In the genomic region with DNA sequence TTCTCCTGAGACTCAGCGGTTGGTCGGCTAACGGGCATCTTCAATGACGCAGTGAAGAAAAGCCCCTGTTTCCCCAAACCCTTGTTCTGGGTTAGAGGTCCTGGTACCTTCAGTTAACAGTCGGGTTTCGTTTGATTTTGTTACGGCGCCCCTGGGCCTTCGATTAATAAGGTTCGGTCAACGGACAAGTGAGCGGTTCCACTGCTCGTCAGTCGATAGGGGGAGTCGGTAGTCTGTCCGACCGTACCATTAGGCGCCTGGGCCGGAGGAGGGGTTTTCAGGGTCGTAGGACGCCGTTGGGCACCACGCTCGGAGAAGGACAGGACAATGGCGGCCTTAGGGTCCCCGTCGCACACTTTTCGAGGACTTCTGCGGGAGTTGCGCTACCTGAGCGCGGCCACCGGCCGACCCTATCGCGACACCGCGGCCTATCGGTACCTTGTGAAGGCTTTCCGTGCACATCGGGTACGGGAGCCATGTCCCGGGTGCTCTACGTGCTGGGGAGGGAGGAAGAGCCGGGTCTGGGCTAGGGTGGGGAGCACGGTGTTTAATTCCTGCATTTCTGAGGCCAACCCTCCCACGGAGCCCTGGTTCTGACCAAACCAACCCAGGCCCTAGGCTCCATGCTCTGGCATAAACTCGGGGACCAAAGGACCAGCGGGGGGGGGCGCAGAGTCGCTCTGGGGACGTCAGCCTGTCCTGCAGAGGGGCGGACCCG, we compare ENCODE assay signal across 8 cellular contexts. TPM values are rescaled to one million over a fixed set of nuclear protein-coding genes. Genes with fewer than 3 reads are reported as not detected.
DNase-seq lines count a peak whose midpoint lies in the region; ATAC-seq and TF ChIP-seq lines count a peak whose summit lies in the region.

A gene with protein sequence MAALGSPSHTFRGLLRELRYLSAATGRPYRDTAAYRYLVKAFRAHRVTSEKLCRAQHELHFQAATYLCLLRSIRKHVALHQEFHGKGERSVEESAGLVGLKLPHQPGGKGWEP (plus strand): TSS at position 280 of the 718 bp plus-strand sequence. CDS start 48 bp downstream, at position 328.

- no peaks in the 10 kb centered on the region for H3K9me3 ChIP-seq in Loucy (ENCODE audit: insufficient read depth, low read depth, low read length)
- peaks cover 4% of the 10 kb centered on the region for H3K9me3 ChIP-seq in neuron (ENCODE audit: low read length)

- TF ChIP-seq CTCF in Loucy (conservative IDR thresholded peaks at IDR 0.05; ENCODE audit: low read length) (peak; percentile 47), foreskin keratinocyte (conservative IDR thresholded peaks at IDR 0.05) (peak; percentile 50)

- peak; percentile 68 for ATAC-seq in foreskin keratinocyte

- H3K4me2 ChIP-seq in Loucy (ENCODE audit: low read depth, low read length, poor library complexity, severe bottlenecking): peak within 1 kb of the TSS; percentile 96

- peaks cover 1% of the 10 kb centered on the region; the same call in 1 of the 2 replicates for H3K36me3 ChIP-seq in H7 (replicated peaks; ENCODE audit: control insufficient read depth, insufficient read depth, low read length)
- no peaks in the 10 kb centered on the region for H3K36me3 ChIP-seq in Loucy (ENCODE audit: insufficient read depth, low read length)
- peaks cover 15% of the 10 kb centered on the region for H3K36me3 ChIP-seq in neuron (ENCODE audit: insufficient read depth, low read length)

- peaks cover 34% of the 10 kb centered on the region for H3K79me2 ChIP-seq in Loucy (ENCODE audit: insufficient read depth, low read length)

- H3K4me3 ChIP-seq in H7 (ENCODE audit: insufficient read depth, low read depth, low read length) (peak within 1 kb of the TSS; percentile 96), Loucy (ENCODE audit: low read length, poor library complexity, severe bottlenecking) (peak within 1 kb of the TSS; percentile 91), neuron (ENCODE audit: low read length) (peak within 1 kb of the TSS; percentile 90)

- H3K9ac ChIP-seq in Loucy (ENCODE audit: low read depth, low read length, poor library complexity, severe bottlenecking): peak within 1 kb of the TSS; percentile 100

- H3F3A ChIP-seq in Loucy (ENCODE audit: low read depth): peaks cover 15% of the 10 kb centered on the region

- H3K27ac ChIP-seq in foreskin keratinocyte: peak within 1 kb of the TSS; percentile 89

- H2AFZ ChIP-seq in Loucy (ENCODE audit: low read length): peak within 1 kb of the TSS; percentile 95
- peak within 1 kb of the TSS; percentile 30 for H2AFZ ChIP-seq in neuron (ENCODE audit: low read depth, low read length)

- H3K9me2 ChIP-seq in Loucy (replicated peaks; ENCODE audit: low read depth, low read length): no peaks in the 10 kb centered on the region

- H3K27me3 ChIP-seq in H7 (ENCODE audit: control insufficient read depth, insufficient read depth, low read length) (no peaks in the 10 kb centered on the region), Loucy (ENCODE audit: insufficient read depth, low read length, poor library complexity, severe bottlenecking) (peaks cover 7% of the 10 kb centered on the region), foreskin keratinocyte (no peaks in the 10 kb centered on the region), neuron (ENCODE audit: insufficient read depth, low read length) (no peaks in the 10 kb centered on the region)

- H4K20me1 ChIP-seq in Loucy (ENCODE audit: insufficient read depth, low read length, poor library complexity, severe bottlenecking): no peaks in the 10 kb centered on the region

- H3K4me1 ChIP-seq in Loucy (ENCODE audit: insufficient read depth, low read length, poor library complexity, severe bottlenecking) (peaks cover 11% of the 10 kb centered on the region), foreskin keratinocyte (no peaks in the 10 kb centered on the region), neuron (ENCODE audit: insufficient read depth, low read length) (peaks cover 10% of the 10 kb centered on the region)

- DNase-seq in GDM1 (lab: John Stamatoyannopoulos, UW): peak; percentile 85
- DNase-seq in H7: peak; percentile 90
- DNase-seq in SHP77 (lab: John Stamatoyannopoulos, UW): peak; percentile 87 to 92
- peak; percentile 75 for DNase-seq in activated gamma-delta T cell treated with Interleukin-2 at 50 U/mL for 16 hours
- DNase-seq in foreskin keratinocyte: peak; percentile 82 to 90
- DNase-seq in stromal cell of bone marrow (ENCODE audit: low read depth): peak; percentile 88

RNA-seq across cellular contexts. Expression of the gene that starts here (rescaled TPM):
- total RNA-seq in H7 (2014; rRNA removed; shearing (Covaris generic)): 24.7 and 32.6 TPM in 2 replicates
- 5.5 and 5.6 TPM in 2 replicates for total RNA-seq in foreskin keratinocyte
- polyA plus RNA-seq in foreskin keratinocyte: 8.0 and 8.6 TPM in 2 replicates

Comparison
In these comparisons a context has a peak if more than half of its experiments do, and no peak if none do; other contexts are left out.
1. Peak in every context shown above with its lines: DNase-seq, ATAC-seq, H3K4me3 ChIP-seq and H3K27ac ChIP-seq.